In genomic region chr2:1377473-1377872, GRCh38 we compare ENCODE assay signal across 26 cellular contexts. TPM values are rescaled to one million over a fixed set of nuclear protein-coding genes. Genes with fewer than 3 reads are reported as not detected.
"Had no signal": no experiment of that assay in that cellular context is flagged by ENCODE, and none has a peak within 500 bp of the region (broad histone marks: within the 10 kb centered on the region; RNA-seq: fewer than 3 reads in every experiment).

No MANE protein-coding gene starts in this region.

- H3K27me3 Mint-ChIP-seq: memory B cell had no signal

- H3K36me3 ChIP-seq: heart right ventricle, neutrophil, pancreas, sigmoid colon, stomach, thyroid gland had no signal

- DNase-seq: dorsolateral prefrontal cortex; effector CD4-positive, alpha-beta T cell; foreskin keratinocyte; glutamatergic neuron; heart right ventricle; hippocampal formation; kidney glomerular epithelial cell; left colon; left ventricle myocardium superior; natural killer cell; pancreas; sigmoid colon; stimulated activated CD4-positive, alpha-beta T cell treated with anti-CD3 and anti-CD28 coated beads, Interleukin-2, amount 100 ng/mL, for 24 hours; stimulated activated CD4-positive, alpha-beta T cell treated with anti-CD3 and anti-CD28 coated beads, Interleukin-4, amount 100 ng/mL, for 24 hours; stimulated activated naive CD4-positive, alpha-beta T cell treated with Interleukin-2 at 50 U/mL for 16 hours; stomach; thyroid gland had no signal

- H3K27me3 ChIP-seq: foreskin keratinocyte, neutrophil, pancreas, stomach, thyroid gland had no signal

- H3K27ac ChIP-seq: dorsolateral prefrontal cortex, foreskin keratinocyte, heart right ventricle, neutrophil, pancreas, sigmoid colon, stomach had no signal

- H3K4me3 Mint-ChIP-seq: memory B cell; natural killer cell; stimulated activated effector memory CD8-positive, alpha-beta T cell treated with anti-CD3 and anti-CD28 coated beads, Interleukin-12 subunit alpha, Interleukin-12 subunit beta, amount 100 ng/mL, for 72 hours; type B pancreatic cell had no signal

- H3K4me1 ChIP-seq: foreskin keratinocyte, sigmoid colon, stomach had no signal

- H3K36me3 Mint-ChIP-seq: memory B cell; natural killer cell; stimulated activated effector memory CD8-positive, alpha-beta T cell treated with anti-CD3 and anti-CD28 coated beads, Interleukin-12 subunit alpha, Interleukin-12 subunit beta, amount 100 ng/mL, for 72 hours; type B pancreatic cell had no signal

- H3K9me3 Mint-ChIP-seq: memory B cell; natural killer cell; stimulated activated effector memory CD8-positive, alpha-beta T cell treated with anti-CD3 and anti-CD28 coated beads, Interleukin-12 subunit alpha, Interleukin-12 subunit beta, amount 100 ng/mL, for 72 hours; type B pancreatic cell had no signal

- H3K4me1 Mint-ChIP-seq: memory B cell; natural killer cell; stimulated activated effector memory CD8-positive, alpha-beta T cell treated with anti-CD3 and anti-CD28 coated beads, Interleukin-12 subunit alpha, Interleukin-12 subunit beta, amount 100 ng/mL, for 72 hours had no signal

- ATAC-seq: foreskin keratinocyte; heart right ventricle; left colon; left ventricle myocardium superior; natural killer cell; stimulated activated effector memory CD8-positive, alpha-beta T cell treated with anti-CD3 and anti-CD28 coated beads, Interleukin-12 subunit alpha, Interleukin-12 subunit beta, amount 100 ng/mL, for 72 hours had no signal

- H3K27ac Mint-ChIP-seq: memory B cell; natural killer cell; stimulated activated effector memory CD8-positive, alpha-beta T cell treated with anti-CD3 and anti-CD28 coated beads, Interleukin-12 subunit alpha, Interleukin-12 subunit beta, amount 100 ng/mL, for 72 hours; type B pancreatic cell had no signal

- H3K4me3 ChIP-seq: dorsolateral prefrontal cortex, lung, pancreas, sigmoid colon, stomach, thyroid gland had no signal

- H3K9me3 ChIP-seq: heart right ventricle, neutrophil, pancreas, sigmoid colon, thyroid gland had no signal

RNA-seq across cellular contexts. Expression of gene TPO, which starts 35.8 kb away (rescaled TPM):
- total RNA-seq: fibroblast of lung, foreskin keratinocyte, natural killer cell, skeletal muscle tissue, temporal lobe had no signal
- polyA plus RNA-seq: fibroblast of lung, foreskin keratinocyte, neural cell had no signal
